ENCODE assay signal across 3 cellular contexts in the genomic region with DNA sequence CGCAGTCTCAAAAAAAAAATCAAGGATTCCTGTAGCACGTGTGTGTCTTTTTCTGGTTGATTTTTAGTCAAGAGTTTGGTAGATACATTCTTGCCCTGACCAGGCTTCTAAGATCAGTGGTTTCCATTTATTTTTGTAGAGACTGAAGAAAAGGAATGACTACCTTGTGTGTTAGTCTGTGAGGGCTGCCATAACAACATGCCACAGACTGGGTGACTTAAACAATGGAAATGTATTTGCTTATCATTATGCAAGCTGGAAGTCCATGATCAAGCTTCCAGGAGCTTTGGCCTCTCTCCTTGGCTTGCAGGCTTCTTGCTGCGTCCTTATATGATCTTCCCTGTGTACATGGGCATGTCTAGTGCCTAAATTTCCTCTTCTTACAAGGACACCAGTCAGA.
TF ChIP-seq lines count a peak whose summit lies in the region.

No MANE protein-coding gene starts in this region.

TF ChIP-seq in SK-N-SH, 30 proteins besides CTCF, POLR2A, EP300 and RAD21:
- TF ChIP-seq, protein P1, sequence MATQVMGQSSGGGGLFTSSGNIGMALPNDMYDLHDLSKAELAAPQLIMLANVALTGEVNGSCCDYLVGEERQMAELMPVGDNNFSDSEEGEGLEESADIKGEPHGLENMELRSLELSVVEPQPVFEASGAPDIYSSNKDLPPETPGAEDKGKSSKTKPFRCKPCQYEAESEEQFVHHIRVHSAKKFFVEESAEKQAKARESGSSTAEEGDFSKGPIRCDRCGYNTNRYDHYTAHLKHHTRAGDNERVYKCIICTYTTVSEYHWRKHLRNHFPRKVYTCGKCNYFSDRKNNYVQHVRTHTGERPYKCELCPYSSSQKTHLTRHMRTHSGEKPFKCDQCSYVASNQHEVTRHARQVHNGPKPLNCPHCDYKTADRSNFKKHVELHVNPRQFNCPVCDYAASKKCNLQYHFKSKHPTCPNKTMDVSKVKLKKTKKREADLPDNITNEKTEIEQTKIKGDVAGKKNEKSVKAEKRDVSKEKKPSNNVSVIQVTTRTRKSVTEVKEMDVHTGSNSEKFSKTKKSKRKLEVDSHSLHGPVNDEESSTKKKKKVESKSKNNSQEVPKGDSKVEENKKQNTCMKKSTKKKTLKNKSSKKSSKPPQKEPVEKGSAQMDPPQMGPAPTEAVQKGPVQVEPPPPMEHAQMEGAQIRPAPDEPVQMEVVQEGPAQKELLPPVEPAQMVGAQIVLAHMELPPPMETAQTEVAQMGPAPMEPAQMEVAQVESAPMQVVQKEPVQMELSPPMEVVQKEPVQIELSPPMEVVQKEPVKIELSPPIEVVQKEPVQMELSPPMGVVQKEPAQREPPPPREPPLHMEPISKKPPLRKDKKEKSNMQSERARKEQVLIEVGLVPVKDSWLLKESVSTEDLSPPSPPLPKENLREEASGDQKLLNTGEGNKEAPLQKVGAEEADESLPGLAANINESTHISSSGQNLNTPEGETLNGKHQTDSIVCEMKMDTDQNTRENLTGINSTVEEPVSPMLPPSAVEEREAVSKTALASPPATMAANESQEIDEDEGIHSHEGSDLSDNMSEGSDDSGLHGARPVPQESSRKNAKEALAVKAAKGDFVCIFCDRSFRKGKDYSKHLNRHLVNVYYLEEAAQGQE (IDR thresholded peaks at IDR 0.05; ENCODE audit: low read depth, low read length) = no peak
- TF ChIP-seq RXRA (IDR thresholded peaks at IDR 0.05; ENCODE audit: borderline replicate concordance, low read depth) (no peak), FOXM1 (IDR thresholded peaks at IDR 0.05; ENCODE audit: low read depth) (no peak), CHD2 (IDR thresholded peaks at IDR 0.05; ENCODE audit: low read length, partially characterized antibody) (no peak), POLR2AphosphoS5 (IDR thresholded peaks at IDR 0.05; ENCODE audit: low read depth, low read length) (no peak), GATA2 (CRISPR knock-in tag; IDR thresholded peaks at IDR 0.05) (no peak), NFIC (IDR thresholded peaks at IDR 0.05; ENCODE audit: borderline replicate concordance) (no peak), IRF3 (IDR thresholded peaks at IDR 0.05; ENCODE audit: low read depth, low read length) (no peak)

TF ChIP-seq in SK-N-SH treated with all-trans-retinoic acid at 6 μM for 48 hours, 23 proteins besides CTCF, POLR2A, EP300 and RAD21 (continued from another document):
- TF ChIP-seq SNAI2 (CRISPR knock-in tag; IDR thresholded peaks at IDR 0.05) (no peak), ZC3H10 (CRISPR knock-in tag; IDR thresholded peaks at IDR 0.05) (no peak), ZNF70 (CRISPR knock-in tag; IDR thresholded peaks at IDR 0.05) (no peak), OSR1 (CRISPR knock-in tag; IDR thresholded peaks at IDR 0.05) (no peak), ZNF8 (CRISPR knock-in tag; IDR thresholded peaks at IDR 0.05) (no peak), TOX (CRISPR knock-in tag; IDR thresholded peaks at IDR 0.05; ENCODE audit: borderline replicate concordance) (no peak), ZFP30 (CRISPR knock-in tag; IDR thresholded peaks at IDR 0.05) (no peak), TCF4 (CRISPR knock-in tag; IDR thresholded peaks at IDR 0.05; ENCODE audit: borderline replicate concordance) (no peak), ESRRG (CRISPR knock-in tag; IDR thresholded peaks at IDR 0.05) (no peak), PATZ1 (CRISPR knock-in tag; IDR thresholded peaks at IDR 0.05; ENCODE audit: borderline replicate concordance) (no peak), BACH2 (CRISPR knock-in tag; IDR thresholded peaks at IDR 0.05; ENCODE audit: borderline replicate concordance) (no peak), PPARA (CRISPR knock-in tag; IDR thresholded peaks at IDR 0.05; ENCODE audit: borderline replicate concordance) (no peak), ISL1 (CRISPR knock-in tag; IDR thresholded peaks at IDR 0.05) (no peak), GLIS3 (CRISPR knock-in tag; IDR thresholded peaks at IDR 0.05) (no peak), RARB (CRISPR knock-in tag; IDR thresholded peaks at IDR 0.05) (no peak), ZFP3 (CRISPR knock-in tag; IDR thresholded peaks at IDR 0.05) (no peak), TSHZ2 (CRISPR knock-in tag; IDR thresholded peaks at IDR 0.05) (no peak)
- TF ChIP-seq, protein P2, sequence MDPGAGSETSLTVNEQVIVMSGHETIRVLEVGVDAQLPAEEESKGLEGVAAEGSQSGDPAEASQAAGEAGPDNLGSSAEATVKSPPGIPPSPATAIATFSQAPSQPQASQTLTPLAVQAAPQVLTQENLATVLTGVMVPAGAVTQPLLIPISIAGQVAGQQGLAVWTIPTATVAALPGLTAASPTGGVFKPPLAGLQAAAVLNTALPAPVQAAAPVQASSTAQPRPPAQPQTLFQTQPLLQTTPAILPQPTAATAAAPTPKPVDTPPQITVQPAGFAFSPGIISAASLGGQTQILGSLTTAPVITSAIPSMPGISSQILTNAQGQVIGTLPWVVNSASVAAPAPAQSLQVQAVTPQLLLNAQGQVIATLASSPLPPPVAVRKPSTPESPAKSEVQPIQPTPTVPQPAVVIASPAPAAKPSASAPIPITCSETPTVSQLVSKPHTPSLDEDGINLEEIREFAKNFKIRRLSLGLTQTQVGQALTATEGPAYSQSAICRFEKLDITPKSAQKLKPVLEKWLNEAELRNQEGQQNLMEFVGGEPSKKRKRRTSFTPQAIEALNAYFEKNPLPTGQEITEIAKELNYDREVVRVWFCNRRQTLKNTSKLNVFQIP (CRISPR knock-in tag; IDR thresholded peaks at IDR 0.05; ENCODE audit: borderline replicate concordance, low read depth) = no peak
TF ChIP-seq in SK-N-SH treated with all-trans-retinoic acid at 6 μM for 48 hours: peak in this region for 0.

TF ChIP-seq in HepG2, 621 proteins besides CTCF, POLR2A, EP300 and RAD21 (continued from another document):
- TF ChIP-seq AHDC1 (CRISPR knock-in tag; IDR thresholded peaks at IDR 0.05; ENCODE audit: borderline replicate concordance) (no peak), ZNF547 (CRISPR knock-in tag; IDR thresholded peaks at IDR 0.05) (no peak), SP5 (CRISPR knock-in tag; IDR thresholded peaks at IDR 0.05; ENCODE audit: borderline replicate concordance, low read depth) (no peak), ZNF580 (CRISPR knock-in tag; IDR thresholded peaks at IDR 0.05; ENCODE audit: borderline replicate concordance, low read depth) (no peak), GZF1 (CRISPR knock-in tag; IDR thresholded peaks at IDR 0.05) (no peak), JUN (CRISPR knock-in tag; IDR thresholded peaks at IDR 0.05) (no peak), NR2F1 (CRISPR knock-in tag; IDR thresholded peaks at IDR 0.05) (no peak)
- TF ChIP-seq, protein P3, sequence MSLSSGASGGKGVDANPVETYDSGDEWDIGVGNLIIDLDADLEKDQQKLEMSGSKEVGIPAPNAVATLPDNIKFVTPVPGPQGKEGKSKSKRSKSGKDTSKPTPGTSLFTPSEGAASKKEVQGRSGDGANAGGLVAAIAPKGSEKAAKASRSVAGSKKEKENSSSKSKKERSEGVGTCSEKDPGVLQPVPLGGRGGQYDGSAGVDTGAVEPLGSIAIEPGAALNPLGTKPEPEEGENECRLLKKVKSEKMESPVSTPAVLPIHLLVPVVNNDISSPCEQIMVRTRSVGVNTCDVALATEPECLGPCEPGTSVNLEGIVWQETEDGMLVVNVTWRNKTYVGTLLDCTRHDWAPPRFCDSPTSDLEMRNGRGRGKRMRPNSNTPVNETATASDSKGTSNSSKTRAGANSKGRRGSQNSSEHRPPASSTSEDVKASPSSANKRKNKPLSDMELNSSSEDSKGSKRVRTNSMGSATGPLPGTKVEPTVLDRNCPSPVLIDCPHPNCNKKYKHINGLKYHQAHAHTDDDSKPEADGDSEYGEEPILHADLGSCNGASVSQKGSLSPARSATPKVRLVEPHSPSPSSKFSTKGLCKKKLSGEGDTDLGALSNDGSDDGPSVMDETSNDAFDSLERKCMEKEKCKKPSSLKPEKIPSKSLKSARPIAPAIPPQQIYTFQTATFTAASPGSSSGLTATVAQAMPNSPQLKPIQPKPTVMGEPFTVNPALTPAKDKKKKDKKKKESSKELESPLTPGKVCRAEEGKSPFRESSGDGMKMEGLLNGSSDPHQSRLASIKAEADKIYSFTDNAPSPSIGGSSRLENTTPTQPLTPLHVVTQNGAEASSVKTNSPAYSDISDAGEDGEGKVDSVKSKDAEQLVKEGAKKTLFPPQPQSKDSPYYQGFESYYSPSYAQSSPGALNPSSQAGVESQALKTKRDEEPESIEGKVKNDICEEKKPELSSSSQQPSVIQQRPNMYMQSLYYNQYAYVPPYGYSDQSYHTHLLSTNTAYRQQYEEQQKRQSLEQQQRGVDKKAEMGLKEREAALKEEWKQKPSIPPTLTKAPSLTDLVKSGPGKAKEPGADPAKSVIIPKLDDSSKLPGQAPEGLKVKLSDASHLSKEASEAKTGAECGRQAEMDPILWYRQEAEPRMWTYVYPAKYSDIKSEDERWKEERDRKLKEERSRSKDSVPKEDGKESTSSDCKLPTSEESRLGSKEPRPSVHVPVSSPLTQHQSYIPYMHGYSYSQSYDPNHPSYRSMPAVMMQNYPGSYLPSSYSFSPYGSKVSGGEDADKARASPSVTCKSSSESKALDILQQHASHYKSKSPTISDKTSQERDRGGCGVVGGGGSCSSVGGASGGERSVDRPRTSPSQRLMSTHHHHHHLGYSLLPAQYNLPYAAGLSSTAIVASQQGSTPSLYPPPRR (CRISPR knock-in tag; IDR thresholded peaks at IDR 0.05; ENCODE audit: borderline replicate concordance) = no peak
